In genomic region chr11:120132645-120133185, GRCh38 we compare ENCODE assay signal across 24 cellular contexts. TPM values are rescaled to one million over a fixed set of nuclear protein-coding genes. Genes with fewer than 3 reads are reported as not detected.
DNase-seq lines count a peak whose midpoint lies in the region; ATAC-seq and TF ChIP-seq lines count a peak whose summit lies in the region.
"Had no signal": no experiment of that assay in that cellular context is flagged by ENCODE, and none has a peak within 500 bp of the region (broad histone marks: within the 10 kb centered on the region; RNA-seq: fewer than 3 reads in every experiment).

No MANE protein-coding gene starts in this region.

- peaks cover 7% of the 10 kb centered on the region for H3K36me3 ChIP-seq in mammary epithelial cell (ENCODE audit: insufficient read depth, low read length)
- no peaks in the 10 kb centered on the region for H3K36me3 ChIP-seq in left lung
- no peaks in the 10 kb centered on the region for H3K36me3 ChIP-seq in upper lobe of right lung
- H3K36me3 ChIP-seq in CD8-positive, alpha-beta memory T cell (ENCODE audit: insufficient read depth, low read length) = no peaks in the 10 kb centered on the region
- H3K36me3 ChIP-seq: neutrophil, upper lobe of left lung, WERI-Rb-1 had no signal

- H3K4me3 Mint-ChIP-seq in CD8-positive, alpha-beta memory T cell = no peak overlapping the region
- H3K4me3 Mint-ChIP-seq: brain; HFFc6; T-helper 2 cell treated with Interferon-gamma antibody and Interleukin-4, amounts not matched to agents 5 μg/mL and 100 μg/mL, for 36 hours had no signal

- H3K27ac ChIP-seq in mammary epithelial cell (ENCODE audit: insufficient read depth, low read depth, low read length) (peak overlapping the region; percentile 78), left lung (no peak overlapping the region), upper lobe of right lung (no peak overlapping the region)
- no peak overlapping the region for H3K27ac ChIP-seq in CD8-positive, alpha-beta memory T cell (ENCODE audit: low read depth, low read length)
- H3K27ac ChIP-seq: A549, neutrophil, upper lobe of left lung, WERI-Rb-1 had no signal

- H3K79me2 ChIP-seq in mammary epithelial cell (ENCODE audit: insufficient read depth, low read length) = peaks cover 94% of the 10 kb centered on the region

- TF ChIP-seq CTCF in mammary epithelial cell (conservative IDR thresholded peaks at IDR 0.05 in 1 of 2, IDR thresholded peaks at IDR 0.05 in 1 of 2; ENCODE audit: extremely low read depth in 1 of 2, insufficient read depth in 1 of 2, low read depth in 1 of 2, low read length in 2 of 2) = no peak
- TF ChIP-seq CTCF in left lung (IDR thresholded peaks at IDR 0.05) = no peak
- no peak for TF ChIP-seq CTCF in upper lobe of right lung (IDR thresholded peaks at IDR 0.05)

- no peak for TF ChIP-seq POLR2A in erythroblast (IDR thresholded peaks at IDR 0.05; ENCODE audit: low read length)

- H3K27ac Mint-ChIP-seq in CD8-positive, alpha-beta memory T cell = no peak overlapping the region
- H3K27ac Mint-ChIP-seq: activated T-helper 2 cell treated with anti-CD3 and anti-CD28 coated beads, Interferon-gamma antibody, Interleukin-2, Interleukin-4, amounts not matched to agents 10 μg/mL and 5 μg/mL and 100 μg/mL, durations not matched to agents 14 hours and 24 hours and 36 hours; brain; HFFc6; T-helper 2 cell treated with Interferon-gamma antibody and Interleukin-4, amounts not matched to agents 5 μg/mL and 100 μg/mL, for 36 hours had no signal

- H4K20me1 ChIP-seq in mammary epithelial cell (ENCODE audit: insufficient read depth, low read length) = no peaks in the 10 kb centered on the region

- H3K27me3 ChIP-seq in mammary epithelial cell (ENCODE audit: insufficient read depth, low read length) (no peaks in the 10 kb centered on the region), left lung (peaks cover 0 to 2% of the 10 kb centered on the region in 2 donors), upper lobe of right lung (no peaks in the 10 kb centered on the region)
- no peaks in the 10 kb centered on the region for H3K27me3 ChIP-seq in CD8-positive, alpha-beta memory T cell (ENCODE audit: insufficient read depth, low read length, poor library complexity, severe bottlenecking)
- H3K27me3 ChIP-seq: neutrophil, upper lobe of left lung had no signal

- dilution Hi-C loops in mammary epithelial cell (cut with HindIII; ENCODE audit: low sequenced_read_pairs) = loop anchor here (5.0 kb wide), 1 partner anchor 35 kb away; no protein-coding TSS in a partner anchor

- ATAC-seq in left lung (no peak), upper lobe of right lung (no peak)
- ATAC-seq: A549 had no signal

- H3K4me1 ChIP-seq in mammary epithelial cell (ENCODE audit: insufficient read depth, low read length) = peaks cover 78% of the 10 kb centered on the region
- H3K4me1 ChIP-seq in left lung = no peaks in the 10 kb centered on the region
- H3K4me1 ChIP-seq in upper lobe of right lung = no peaks in the 10 kb centered on the region
- no peaks in the 10 kb centered on the region for H3K4me1 ChIP-seq in CD8-positive, alpha-beta memory T cell (ENCODE audit: insufficient read depth, low read length)
- H3K4me1 ChIP-seq: upper lobe of left lung had no signal

- H3K36me3 Mint-ChIP-seq in CD8-positive, alpha-beta memory T cell = no peaks in the 10 kb centered on the region
- H3K36me3 Mint-ChIP-seq: brain had no signal

- in situ Hi-C loops in mammary epithelial cell (cut with MboI; ENCODE audit: low sequenced_read_pairs in 2 of 2) = loop anchor here in 1 of 2 donors (5.0 kb wide), 1 partner anchor 35 kb away; no protein-coding TSS in a partner anchor

- POLR2A ChIA-PET in CD8-positive, alpha-beta memory T cell (lab: Charles Lee) = no interaction called here

- no peaks in the 10 kb centered on the region for H3K4me1 Mint-ChIP-seq in CD8-positive, alpha-beta memory T cell
- H3K4me1 Mint-ChIP-seq: brain had no signal

- peak overlapping the region in 2 of 3 experiments; percentile 8 to 96 for H3K4me3 ChIP-seq in mammary epithelial cell (replicated peaks in 1 of 3; ENCODE audit: insufficient read depth in 1 of 3, low read depth in 2 of 3, low read length in 3 of 3)
- no peak overlapping the region for H3K4me3 ChIP-seq in left lung
- no peak overlapping the region for H3K4me3 ChIP-seq in upper lobe of right lung
- H3K4me3 ChIP-seq in CD8-positive, alpha-beta memory T cell (ENCODE audit: low read length) = no peak overlapping the region
- H3K4me3 ChIP-seq: A549, upper lobe of left lung had no signal

- peak overlapping the region; percentile 97 for H3K9ac ChIP-seq in mammary epithelial cell (ENCODE audit: insufficient read depth, low read length)

- H3K9me3 ChIP-seq in mammary epithelial cell (replicated peaks; ENCODE audit: insufficient read depth, low read length) (no peaks in the 10 kb centered on the region), left lung (no peaks in the 10 kb centered on the region), upper lobe of right lung (no peaks in the 10 kb centered on the region)
- H3K9me3 ChIP-seq in CD8-positive, alpha-beta memory T cell (ENCODE audit: low read length) = no peaks in the 10 kb centered on the region
- H3K9me3 ChIP-seq: A549, neutrophil, upper lobe of left lung had no signal

- H2AFZ ChIP-seq in mammary epithelial cell (ENCODE audit: low read depth, low read length) = no peak overlapping the region

- no peaks in the 10 kb centered on the region for H3K9me3 Mint-ChIP-seq in CD8-positive, alpha-beta memory T cell
- H3K9me3 Mint-ChIP-seq: activated T-helper 2 cell treated with anti-CD3 and anti-CD28 coated beads, Interferon-gamma antibody, Interleukin-2, Interleukin-4, amounts not matched to agents 10 μg/mL and 5 μg/mL and 100 μg/mL, durations not matched to agents 14 hours and 24 hours and 36 hours; HFFc6; T-helper 2 cell treated with Interferon-gamma antibody and Interleukin-4, amounts not matched to agents 5 μg/mL and 100 μg/mL, for 36 hours had no signal

- CTCF ChIA-PET in mammary epithelial cell (lab: Charles Lee; ENCODE audit: low non-redundant PET) = interaction anchor here (0.6 kb wide), 1 partner anchor 927 kb away, joined by 3 read pairs; the partner anchor contains the start of gene CBL
- CTCF ChIA-PET in CD8-positive, alpha-beta memory T cell (lab: Charles Lee) = no interaction called here

- peaks cover 0 to 4% of the 10 kb centered on the region in 2 donors for H3K27me3 Mint-ChIP-seq in CD8-positive, alpha-beta memory T cell

- intact Hi-C loops in mammary epithelial cell (cut with micrococcal nuclease) (loop anchor here (10.0 kb wide), 1 partner anchor 82 kb away; the partner anchor contains the start of gene OAF), left lung (cut with DNase I) (no loop called here), upper lobe of right lung (cut with DNase I) (no loop called here)

- WGBS in mammary epithelial cell (ENCODE audit: low coverage, missing lambda C conversion rate) = 29% methylated on average over 4 of the region's 4 CpGs

- DNase-seq in activated CD8-positive, alpha-beta memory T cell treated with anti-CD3 and anti-CD28 coated beads, Interleukin-2, amount 50 U/mL, for 4 hours = peak; percentile 1
- no peak for DNase-seq in activated CD8-positive, alpha-beta memory T cell treated with anti-CD3 and anti-CD28 coated beads for 24 hours
- DNase-seq in mammary epithelial cell (no peak), left lung (peak; percentile 5 to 11), upper lobe of right lung (peak; percentile 16), NAMALWA (ENCODE audit: low spot score) (no peak), erythroblast (lab: John Stamatoyannopoulos, UW) (no peak)
- no peak for DNase-seq in CD8-positive, alpha-beta memory T cell
- DNase-seq: DMS53; effector memory CD4-positive, alpha-beta T cell; HFFc6; KBM-7; NCI-H1694; NCI-H510A treated with DMSO at 0.1 percent for 48 hours; stimulated activated CD8-positive, alpha-beta memory T cell treated with anti-CD3 and anti-CD28 coated beads, Interleukin-4, amount 100 ng/mL, for 48 hours; WERI-Rb-1 had no signal

- BruUV-seq in mammary epithelial cell (replicated peaks; lab: Mats Ljungman, UMichigan) = no TSS peak

- H3K4me2 ChIP-seq in mammary epithelial cell (ENCODE audit: insufficient read depth, low read depth, low read length) = peak overlapping the region; percentile 73
- H3K4me2 ChIP-seq: A549 had no signal

RNA-seq across cellular contexts. Expression of gene TRIM29, which starts 5.2 kb away (rescaled TPM):
- total RNA-seq in mammary epithelial cell = 100 to 1,000 TPM; 256 to 341 TPM
- polyA plus RNA-seq in mammary epithelial cell = 315 TPM
- polyA minus RNA-seq in mammary epithelial cell = 668 TPM
- total RNA-seq in left lung = 1 to 10 TPM; 2.3 to 5.4 TPM
- total RNA-seq in upper lobe of right lung = 3.4 TPM
- total RNA-seq in CD8-positive, alpha-beta memory T cell = not detected
- polyA plus RNA-seq in CD8-positive, alpha-beta memory T cell = not detected
- total RNA-seq: activated T-helper 2 cell treated with anti-CD3 and anti-CD28 coated beads, Interferon-gamma antibody, Interleukin-2, Interleukin-4, amounts not matched to agents 10 μg/mL and 5 μg/mL and 100 μg/mL, durations not matched to agents 14 hours and 24 hours and 36 hours; myocyte; pulmonary artery endothelial cell had no signal

Comparison
In these comparisons a context has a peak if more than half of its experiments do, and no peak if none do; other contexts are left out.
1. DNase-seq: peak in activated CD8-positive, alpha-beta memory T cell treated with anti-CD3 and anti-CD28 coated beads, Interleukin-2, amount 50 U/mL, for 4 hours (single experiment), left lung (2 of 2) and upper lobe of right lung (single experiment); none in activated CD8-positive, alpha-beta memory T cell treated with anti-CD3 and anti-CD28 coated beads for 24 hours (single experiment), mammary epithelial cell (single experiment), NAMALWA (single experiment), erythroblast (0 of 2) and CD8-positive, alpha-beta memory T cell (0 of 5).
2. H3K4me3 ChIP-seq: peak in mammary epithelial cell (2 of 3); none in left lung (0 of 2), upper lobe of right lung (single experiment) and CD8-positive, alpha-beta memory T cell (single experiment).
3. RNA of gene TRIM29, which starts 5.2 kb away (total RNA-seq): 256 to 341 TPM in mammary epithelial cell; 2.3 to 5.4 TPM in left lung, 3.4 TPM in upper lobe of right lung (single experiment) and not detected in CD8-positive, alpha-beta memory T cell; every median in the first group is over 10 times any median in the second.